Comparison of ENCODE assay signal across 26 cellular contexts in the genomic region with DNA sequence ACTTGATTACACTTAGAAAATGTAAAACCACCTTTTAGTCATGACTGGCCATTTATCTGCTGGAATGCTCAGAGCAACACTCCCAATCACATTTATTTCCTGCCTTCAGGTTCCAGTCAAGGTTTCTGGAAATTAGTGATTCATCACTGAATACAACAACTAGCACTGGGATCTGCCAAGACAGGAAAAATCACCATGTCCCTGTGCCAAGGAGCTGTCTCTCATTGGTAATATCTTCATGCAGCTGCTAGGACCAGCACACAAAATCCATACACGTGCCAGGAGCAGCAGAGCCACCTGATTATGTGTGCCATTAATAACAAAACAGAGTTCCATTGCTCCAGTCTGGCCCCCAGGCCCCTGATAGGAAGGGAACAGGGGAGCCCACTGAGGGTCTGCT.
DNase-seq lines count a peak whose midpoint lies in the region; ATAC-seq and TF ChIP-seq lines count a peak whose summit lies in the region.
"Had no signal": no experiment of that assay in that cellular context is flagged by ENCODE, and none has a peak within 500 bp of the region (broad histone marks: within the 10 kb centered on the region; RNA-seq: fewer than 3 reads in every experiment).

No MANE protein-coding gene starts in this region.

- TF ChIP-seq POLR2A in heart left ventricle (IDR thresholded peaks at IDR 0.05), result no peak

- TF ChIP-seq CTCF in heart left ventricle (IDR thresholded peaks at IDR 0.05) (no peak), mammary epithelial cell (conservative IDR thresholded peaks at IDR 0.05 in 1 of 2, IDR thresholded peaks at IDR 0.05 in 1 of 2; ENCODE audit: extremely low read depth in 1 of 2, insufficient read depth in 1 of 2, low read depth in 1 of 2, low read length in 2 of 2) (no peak), foreskin keratinocyte (conservative IDR thresholded peaks at IDR 0.05) (no peak)

- H3K9ac ChIP-seq in mammary epithelial cell (ENCODE audit: insufficient read depth, low read length), result no peak overlapping the region
- H3K9ac ChIP-seq: KMS-11 had no signal

- no peaks in the 10 kb centered on the region for H4K20me1 ChIP-seq in mammary epithelial cell (ENCODE audit: insufficient read depth, low read length)

- H3K9me3 ChIP-seq in heart left ventricle (no peaks in the 10 kb centered on the region), mammary epithelial cell (replicated peaks; ENCODE audit: insufficient read depth, low read length) (no peaks in the 10 kb centered on the region)
- H3K9me3 ChIP-seq: heart right ventricle, neutrophil, stomach, tibial artery had no signal

- H3K79me2 ChIP-seq in mammary epithelial cell (ENCODE audit: insufficient read depth, low read length), result no peaks in the 10 kb centered on the region

- DNase-seq in heart left ventricle (peak in 1 of 5 donors; percentile 30), Right ventricle myocardium superior (no peak), mammary epithelial cell (peak; percentile 79), foreskin keratinocyte (peak; percentile 84 to 90), pulmonary artery endothelial cell (ENCODE audit: low read depth, low spot score) (peak; percentile 80), NCI-H128 (lab: John Stamatoyannopoulos, UW; ENCODE audit: unreplicated experiment) (no peak)
- DNase-seq: activated CD4-positive, alpha-beta memory T cell treated with anti-CD3 and anti-CD28 coated beads, Interleukin-2, amount 10 ng/mL, durations not matched to agents 7 days and 5 days; activated CD8-positive, alpha-beta memory T cell treated with anti-CD3 and anti-CD28 coated beads, Interleukin-2, amount 50 U/mL, for 48 hours; activated naive CD4-positive, alpha-beta T cell treated with anti-CD3 and anti-CD28 coated beads, Interleukin-2, amount 50 U/mL, for 16 hours; Calu3; DMS79 treated with DMSO at 0.1 percent for 48 hours; NCI-H2171 treated with DMSO at 0.1 percent for 48 hours; NCI-H526; stimulated activated CD4-positive, alpha-beta T cell treated with anti-CD3 and anti-CD28 coated beads, Interleukin-1b, Interleukin-23, amount 100 ng/mL, for 48 hours; stomach; tibial artery had no signal

- no TSS peak for BruUV-seq in mammary epithelial cell (replicated peaks; lab: Mats Ljungman, UMichigan)

- no peak overlapping the region for H3K4me3 ChIP-seq in heart left ventricle
- H3K4me3 ChIP-seq in mammary epithelial cell (replicated peaks in 1 of 3; ENCODE audit: insufficient read depth in 1 of 3, low read depth in 2 of 3, low read length in 3 of 3), result no peak overlapping the region
- H3K4me3 ChIP-seq: heart right ventricle, SK-N-MC, smooth muscle cell, stomach, tibial artery had no signal

- in situ Hi-C loops in mammary epithelial cell (cut with MboI; ENCODE audit: low sequenced_read_pairs in 2 of 2), result no loop called here

- no peaks in the 10 kb centered on the region for H3K36me3 ChIP-seq in heart left ventricle
- no peaks in the 10 kb centered on the region for H3K36me3 ChIP-seq in mammary epithelial cell (ENCODE audit: insufficient read depth, low read length)
- H3K36me3 ChIP-seq: heart right ventricle, neutrophil, stomach, tibial artery had no signal

- H3K27me3 ChIP-seq in heart left ventricle, result peaks cover 0 to 12% (median 0%) of the 10 kb centered on the region in 9 donors
- H3K27me3 ChIP-seq in mammary epithelial cell (ENCODE audit: insufficient read depth, low read length), result no peaks in the 10 kb centered on the region
- no peaks in the 10 kb centered on the region for H3K27me3 ChIP-seq in foreskin keratinocyte
- H3K27me3 ChIP-seq: neutrophil, stomach, tibial artery had no signal

- dilution Hi-C loops in mammary epithelial cell (cut with HindIII; ENCODE audit: low sequenced_read_pairs), result no loop called here

- H2AFZ ChIP-seq in mammary epithelial cell (ENCODE audit: low read depth, low read length), result no peak overlapping the region

- intact Hi-C loops in heart left ventricle (cut with DNase I) (no loop called here), Right ventricle myocardium superior (cut with DNase I) (no loop called here), mammary epithelial cell (cut with micrococcal nuclease) (no loop called here)

- H3K27ac ChIP-seq in heart left ventricle (no peak overlapping the region), mammary epithelial cell (ENCODE audit: insufficient read depth, low read depth, low read length) (peak overlapping the region; percentile 26), foreskin keratinocyte (no peak overlapping the region)
- H3K27ac ChIP-seq: heart right ventricle, KMS-11, neutrophil, SK-N-MC, stomach, tibial artery had no signal

- peak overlapping the region; percentile 41 for H3K4me2 ChIP-seq in mammary epithelial cell (ENCODE audit: insufficient read depth, low read depth, low read length)
- H3K4me2 ChIP-seq: KMS-11, smooth muscle cell had no signal

- WGBS in heart left ventricle, 4 donors, result 0 to 36% (median 8%) methylated on average over 1 of the region's 1 CpG
- WGBS in mammary epithelial cell (ENCODE audit: low coverage, missing lambda C conversion rate), result 0% methylated on average over 1 of the region's 1 CpG

- ATAC-seq in heart left ventricle (peak in 3 of 4 donors; percentile 61 to 81 (median 70)), Right ventricle myocardium superior (ENCODE audit: poor library complexity) (no peak), foreskin keratinocyte (peak; percentile 94), GM19035 (IDR thresholded peaks at IDR 0.05; ENCODE audit: unreplicated experiment) (no peak), HG03025 (IDR thresholded peaks at IDR 0.05; ENCODE audit: low FRiP score, unreplicated experiment) (no peak)
- ATAC-seq: activated CD4-positive, CD25-positive, alpha-beta regulatory T cell treated with anti-CD3 and anti-CD28 coated beads, Interleukin-2, amount 50 U/mL, for 24 hours; HCT116; left lobe of liver had no signal

- CTCF ChIA-PET in mammary epithelial cell (lab: Charles Lee; ENCODE audit: low non-redundant PET), result no interaction called here

- H3K4me1 ChIP-seq in heart left ventricle (peaks cover 0 to 3% (median 0%) of the 10 kb centered on the region in 12 donors), mammary epithelial cell (ENCODE audit: insufficient read depth, low read length) (peaks cover 21% of the 10 kb centered on the region), foreskin keratinocyte (peaks cover 17% of the 10 kb centered on the region)
- H3K4me1 ChIP-seq: stomach, tibial artery had no signal

Comparison
In these comparisons a context has a peak if more than half of its experiments do, and no peak if none do; other contexts are left out.
1. ATAC-seq: peak in heart left ventricle (3 of 4) and foreskin keratinocyte (single experiment); none in Right ventricle myocardium superior (single experiment), GM19035 (single experiment) and HG03025 (single experiment).
2. DNase-seq: peak in mammary epithelial cell (single experiment), foreskin keratinocyte (2 of 2) and pulmonary artery endothelial cell (single experiment); none in Right ventricle myocardium superior (single experiment) and NCI-H128 (single experiment).